In genomic region chr4:37073226-37073840, GRCh38 we compare ENCODE assay signal across 1 cellular context.
TF ChIP-seq lines count a peak whose summit lies in the region.

No MANE protein-coding gene starts in this region.

TF ChIP-seq in K562, 482 proteins besides CTCF, POLR2A, EP300 and RAD21 (continued from another document):
- no peak for TF ChIP-seq THRB (CRISPR knock-in tag; conservative IDR thresholded peaks at IDR 0.05)
- no peak for TF ChIP-seq RB1 (IDR thresholded peaks at IDR 0.05; ENCODE audit: low read depth)
- TF ChIP-seq ZNF224 (CRISPR knock-in tag; IDR thresholded peaks at IDR 0.05), result no peak
- TF ChIP-seq PTBP1 (IDR thresholded peaks at IDR 0.05; ENCODE audit: low read depth, low read length), result no peak
- TF ChIP-seq ZBTB1 (CRISPR knock-in tag; IDR thresholded peaks at IDR 0.05; ENCODE audit: borderline replicate concordance, low read depth), result no peak
- TF ChIP-seq MAFK (IDR thresholded peaks at IDR 0.05; ENCODE audit: low read length), result no peak
- no peak for TF ChIP-seq ZFX (CRISPR knock-in tag; IDR thresholded peaks at IDR 0.05)
- no peak for TF ChIP-seq RHOXF2B (CRISPR knock-in tag; conservative IDR thresholded peaks at IDR 0.05)
- no peak for TF ChIP-seq ARID2 (IDR thresholded peaks at IDR 0.05)
TF ChIP-seq in K562: peak in this region for 16.
